ENCODE assay signal across 8 cellular contexts in genomic region chr5:133025804-133026663, GRCh38. TPM values are rescaled to one million over a fixed set of nuclear protein-coding genes. Genes with fewer than 3 reads are reported as not detected.
DNase-seq lines count a peak whose midpoint lies in the region; ATAC-seq and TF ChIP-seq lines count a peak whose summit lies in the region.

Gene ZCCHC10 (minus strand): TSS chr5:133026549. CDS start chr5:133026537, 12 bp downstream.

- WGBS in esophagus, 2 donors, result 0 to 1% methylated on average over 53 of the region's 53 CpGs

- H3K27me3 Mint-ChIP-seq in activated T-cell treated with anti-CD3 and anti-CD28 coated beads, Interleukin-2, amount 50 U/mL, for 24 hours, result no peaks in the 10 kb centered on the region

- H3K4me1 ChIP-seq in esophagus (ENCODE audit: control insufficient read depth in 2 of 2, insufficient read depth in 2 of 2, low read length in 1 of 2), result no peaks in the 10 kb centered on the region
- H3K4me1 ChIP-seq in mucosa of stomach (ENCODE audit: control insufficient read depth, insufficient read depth, low read length), result peaks cover 7% of the 10 kb centered on the region

- H3K36me3 ChIP-seq in esophagus (ENCODE audit: control insufficient read depth in 2 of 2, insufficient read depth in 2 of 2, low read length in 1 of 2) (no peaks in the 10 kb centered on the region), mucosa of stomach (ENCODE audit: control insufficient read depth, insufficient read depth, low read length) (no peaks in the 10 kb centered on the region)

- H3K4me3 Mint-ChIP-seq in activated T-cell treated with anti-CD3 and anti-CD28 coated beads, Interleukin-2, amount 50 U/mL, for 24 hours, result peak within 1 kb of the TSS; percentile 97

- peak within 1 kb of the TSS; percentile 97 for H3K27ac Mint-ChIP-seq in activated T-cell treated with anti-CD3 and anti-CD28 coated beads, Interleukin-2, amount 50 U/mL, for 24 hours

- H3K4me3 ChIP-seq in esophagus (ENCODE audit: low read depth in 1 of 2, low read length in 2 of 2), result peak within 1 kb of the TSS; percentile 59 to 99
- peak within 1 kb of the TSS; percentile 94 for H3K4me3 ChIP-seq in mucosa of stomach (ENCODE audit: low read length)

- peaks cover 24% of the 10 kb centered on the region for H3K4me1 Mint-ChIP-seq in activated T-cell treated with anti-CD3 and anti-CD28 coated beads, Interleukin-2, amount 50 U/mL, for 24 hours (ENCODE audit: low read depth)

- DNase-seq in DMS153 treated with DMSO at 0.1 percent for 48 hours (lab: John Stamatoyannopoulos, UW; ENCODE audit: unreplicated experiment) (peak; percentile 50), KG1 (lab: John Stamatoyannopoulos, UW) (peak; percentile 49)
- DNase-seq in activated T-cell treated with anti-CD3 and anti-CD28 coated beads, Interleukin-2, amount 50 U/mL, for 24 hours, result peak; percentile 93
- DNase-seq in stimulated activated CD8-positive, alpha-beta memory T cell treated with anti-CD3 and anti-CD28 coated beads, Interleukin-4, amount 100 ng/mL, for 48 hours, result peak; percentile 94

- no peaks in the 10 kb centered on the region for H3K27me3 ChIP-seq in esophagus (ENCODE audit: control insufficient read depth in 1 of 2, insufficient read depth in 2 of 2, low read length in 2 of 2)
- H3K27me3 ChIP-seq in mucosa of stomach (ENCODE audit: control insufficient read depth, insufficient read depth, low read length), result no peaks in the 10 kb centered on the region

- ATAC-seq in GM21723 (IDR thresholded peaks at IDR 0.05; ENCODE audit: unreplicated experiment), result peak; percentile 98

- peaks cover 36% of the 10 kb centered on the region for H3K36me3 Mint-ChIP-seq in activated T-cell treated with anti-CD3 and anti-CD28 coated beads, Interleukin-2, amount 50 U/mL, for 24 hours (ENCODE audit: low read depth)

- no peaks in the 10 kb centered on the region for H3K9me3 ChIP-seq in esophagus (ENCODE audit: control insufficient read depth in 2 of 2, insufficient read depth in 1 of 2, low read depth in 1 of 2, low read length in 1 of 2)
- no peaks in the 10 kb centered on the region for H3K9me3 ChIP-seq in mucosa of stomach (ENCODE audit: control insufficient read depth, low read length)

- no peaks in the 10 kb centered on the region for H3K9me3 Mint-ChIP-seq in activated T-cell treated with anti-CD3 and anti-CD28 coated beads, Interleukin-2, amount 50 U/mL, for 24 hours

- H3K27ac ChIP-seq in esophagus (ENCODE audit: low read depth in 2 of 2, low read length in 1 of 2), result peak within 1 kb of the TSS; percentile 62 to 97

- peak within 1 kb of the TSS; percentile 98 for H3K9ac ChIP-seq in mucosa of stomach (ENCODE audit: low read length)

TF ChIP-seq in PFSK-1, 5 proteins besides CTCF, POLR2A, EP300 and RAD21:
- TF ChIP-seq TAF1 (IDR thresholded peaks at IDR 0.05; ENCODE audit: borderline replicate concordance, insufficient read depth, low read length) (peak; percentile 87; the same call in 1 of the 2 replicates), FOXP2 (optimal IDR thresholded peaks at IDR 0.05; ENCODE audit: borderline replicate concordance, extremely low read depth, extremely low read length, insufficient read depth) (no peak), SIN3A (IDR thresholded peaks at IDR 0.05; ENCODE audit: borderline replicate concordance, insufficient read depth, low read length) (peak; percentile 28; the same call in 1 of the 2 replicates), POLR2AphosphoS5 (IDR thresholded peaks at IDR 0.05; ENCODE audit: low read depth, low read length) (peak; percentile 94)
- TF ChIP-seq, protein P1, sequence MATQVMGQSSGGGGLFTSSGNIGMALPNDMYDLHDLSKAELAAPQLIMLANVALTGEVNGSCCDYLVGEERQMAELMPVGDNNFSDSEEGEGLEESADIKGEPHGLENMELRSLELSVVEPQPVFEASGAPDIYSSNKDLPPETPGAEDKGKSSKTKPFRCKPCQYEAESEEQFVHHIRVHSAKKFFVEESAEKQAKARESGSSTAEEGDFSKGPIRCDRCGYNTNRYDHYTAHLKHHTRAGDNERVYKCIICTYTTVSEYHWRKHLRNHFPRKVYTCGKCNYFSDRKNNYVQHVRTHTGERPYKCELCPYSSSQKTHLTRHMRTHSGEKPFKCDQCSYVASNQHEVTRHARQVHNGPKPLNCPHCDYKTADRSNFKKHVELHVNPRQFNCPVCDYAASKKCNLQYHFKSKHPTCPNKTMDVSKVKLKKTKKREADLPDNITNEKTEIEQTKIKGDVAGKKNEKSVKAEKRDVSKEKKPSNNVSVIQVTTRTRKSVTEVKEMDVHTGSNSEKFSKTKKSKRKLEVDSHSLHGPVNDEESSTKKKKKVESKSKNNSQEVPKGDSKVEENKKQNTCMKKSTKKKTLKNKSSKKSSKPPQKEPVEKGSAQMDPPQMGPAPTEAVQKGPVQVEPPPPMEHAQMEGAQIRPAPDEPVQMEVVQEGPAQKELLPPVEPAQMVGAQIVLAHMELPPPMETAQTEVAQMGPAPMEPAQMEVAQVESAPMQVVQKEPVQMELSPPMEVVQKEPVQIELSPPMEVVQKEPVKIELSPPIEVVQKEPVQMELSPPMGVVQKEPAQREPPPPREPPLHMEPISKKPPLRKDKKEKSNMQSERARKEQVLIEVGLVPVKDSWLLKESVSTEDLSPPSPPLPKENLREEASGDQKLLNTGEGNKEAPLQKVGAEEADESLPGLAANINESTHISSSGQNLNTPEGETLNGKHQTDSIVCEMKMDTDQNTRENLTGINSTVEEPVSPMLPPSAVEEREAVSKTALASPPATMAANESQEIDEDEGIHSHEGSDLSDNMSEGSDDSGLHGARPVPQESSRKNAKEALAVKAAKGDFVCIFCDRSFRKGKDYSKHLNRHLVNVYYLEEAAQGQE (IDR thresholded peaks at IDR 0.05; ENCODE audit: insufficient read depth in 1 of 2, low read depth in 2 of 2, low read length in 2 of 2), result peak in 1 of 2 experiments; percentile 23; a peak in 1 of 4 replicates

RNA-seq across cellular contexts. Expression of gene ZCCHC10, which starts in this region (rescaled TPM):
- polyA plus RNA-seq in PFSK-1 (2012; ENCODE audit: insufficient read length, low read depth), result 15.8 TPM
- polyA plus RNA-seq in esophagus, result 10 to 100 TPM; 22.0 to 23.4 TPM

Comparison
In these comparisons a context has a peak if more than half of its experiments do, and no peak if none do; other contexts are left out.
1. Peak in every context shown above with its lines: DNase-seq, ATAC-seq, H3K4me3 ChIP-seq and H3K27ac ChIP-seq.